Comparison of ENCODE assay signal across 8 cellular contexts in genomic region chr20:48516196-48516595, GRCh38.
DNase-seq lines count a peak whose midpoint lies in the region; ATAC-seq and TF ChIP-seq lines count a peak whose summit lies in the region.
"Not testable (repeated sequence)": the region's sequence is repeated elsewhere in the genome, so short reads cannot be mapped to it uniquely, and the experiment has no call there.

No MANE protein-coding gene starts in this region.

- peaks cover 22% of the 10 kb centered on the region for H3K27me3 Mint-ChIP-seq in endodermal cell (ENCODE audit: insufficient read depth)

- DNase-seq in DMS153 (lab: John Stamatoyannopoulos, UW): peak; percentile 44
- peak; percentile 14 for DNase-seq in NB4 (ENCODE audit: low read depth)
- peak; percentile 32 for DNase-seq in NCI-H345 treated with DMSO at 0.1 percent for 48 hours (lab: John Stamatoyannopoulos, UW; ENCODE audit: unreplicated experiment)
- DNase-seq in SJCRH30: peak; percentile 40 to 72
- peak; percentile 48 for DNase-seq in endodermal cell
- DNase-seq in left kidney (ENCODE audit: low read depth, low spot score): peak; percentile 81
- peak; percentile 46 for DNase-seq in osteoblast (ENCODE audit: insufficient read length, low spot score, missing footprints)
- not testable (repeated sequence) for DNase-seq in upper lobe of left lung

- TF ChIP-seq EP300 in upper lobe of left lung (IDR thresholded peaks at IDR 0.05): not testable (repeated sequence)

- not testable (repeated sequence) for H3K4me1 ChIP-seq in SJCRH30; endodermal cell (ENCODE audit: control insufficient read depth, insufficient read depth, low read length); osteoblast (ENCODE audit: insufficient read depth, low read length); upper lobe of left lung

- H3K4me3 ChIP-seq in NB4 (ENCODE audit: low read depth, low read length); SJCRH30; endodermal cell (ENCODE audit: low read length); osteoblast (ENCODE audit: insufficient read depth, low read length); upper lobe of left lung: not testable (repeated sequence)

- H2AFZ ChIP-seq in osteoblast (ENCODE audit: low read length): not testable (repeated sequence)

- not testable (repeated sequence) for TF ChIP-seq POLR2A in NB4 (IDR thresholded peaks at IDR 0.05; ENCODE audit: extremely low read depth, insufficient read length); upper lobe of left lung (IDR thresholded peaks at IDR 0.05)

- peak; percentile 36 to 61 for ATAC-seq in upper lobe of left lung (ENCODE audit: low FRiP score in 2 of 2)

- H3K9me3 Mint-ChIP-seq in endodermal cell: peaks cover 11% of the 10 kb centered on the region

- H3K9ac ChIP-seq in endodermal cell (ENCODE audit: extremely low read depth, low read length, poor library complexity, severe bottlenecking): not testable (repeated sequence)

- TF ChIP-seq CTCF in NB4 (IDR thresholded peaks at IDR 0.05; ENCODE audit: low read depth, low read length); endodermal cell (conservative IDR thresholded peaks at IDR 0.05); osteoblast (IDR thresholded peaks at IDR 0.05; ENCODE audit: extremely low read depth, low read depth, low read length); upper lobe of left lung (IDR thresholded peaks at IDR 0.05): not testable (repeated sequence)

- H4K20me1 ChIP-seq in osteoblast (ENCODE audit: insufficient read depth, low read length): not testable (repeated sequence)

- H3K27ac ChIP-seq in SJCRH30; endodermal cell (ENCODE audit: low read depth, low read length); osteoblast (ENCODE audit: low read depth, low read length); upper lobe of left lung: not testable (repeated sequence)

- H3K27ac Mint-ChIP-seq in endodermal cell: not testable (repeated sequence)

- H3K79me2 ChIP-seq in osteoblast (ENCODE audit: insufficient read depth, low read length): not testable (repeated sequence)

- not testable (repeated sequence) for H3K4me3 Mint-ChIP-seq in endodermal cell

- H3K4me2 ChIP-seq in osteoblast (ENCODE audit: insufficient read depth, low read length): not testable (repeated sequence)

- H3K27me3 ChIP-seq in SJCRH30; endodermal cell (ENCODE audit: control insufficient read depth, insufficient read depth, low read length, poor library complexity, severe bottlenecking); osteoblast (ENCODE audit: insufficient read depth, low read length); upper lobe of left lung: not testable (repeated sequence)

- 87 to 94% methylated on average over 9 of the region's 11 CpGs for WGBS in endodermal cell (ENCODE audit: insufficient coverage in 1 of 2, insufficient read length in 1 of 2), 2 experiments
- WGBS in upper lobe of left lung, 2 donors: 49 to 50% methylated on average over 11 of the region's 11 CpGs

- H3K4me1 Mint-ChIP-seq in endodermal cell: not testable (repeated sequence)

- not testable (repeated sequence) for H3K9me3 ChIP-seq in SJCRH30 (replicated peaks); endodermal cell (ENCODE audit: control insufficient read depth, low read length); osteoblast (ENCODE audit: low read depth, low read length); upper lobe of left lung

- H3K36me3 ChIP-seq in SJCRH30; endodermal cell (ENCODE audit: control insufficient read depth, insufficient read depth, low read length); osteoblast (ENCODE audit: insufficient read depth, low read length); upper lobe of left lung: not testable (repeated sequence)

- not testable (repeated sequence) for H3K36me3 Mint-ChIP-seq in endodermal cell (ENCODE audit: low read depth)
